8 cellular contexts compared by ENCODE assay signal in genomic region chr19:15223649-15224371, GRCh38. TPM values are rescaled to one million over a fixed set of nuclear protein-coding genes. Genes with fewer than 3 reads are reported as not detected.
DNase-seq lines count a peak whose midpoint lies in the region; ATAC-seq and TF ChIP-seq lines count a peak whose summit lies in the region.

No MANE protein-coding gene starts in this region.

- H3K36me3 ChIP-seq in SJCRH30 = no peaks in the 10 kb centered on the region

- H3K27ac ChIP-seq in SJCRH30 = no peak overlapping the region

- H3K4me1 Mint-ChIP-seq in progenitor cell of endocrine pancreas (ENCODE audit: low read depth) = peaks cover 10% of the 10 kb centered on the region

- H3K9me3 Mint-ChIP-seq in progenitor cell of endocrine pancreas (ENCODE audit: low read depth) = no peaks in the 10 kb centered on the region

- no peaks in the 10 kb centered on the region for H3K27me3 Mint-ChIP-seq in progenitor cell of endocrine pancreas

- ATAC-seq in GM18502 (IDR thresholded peaks at IDR 0.05; ENCODE audit: poor library complexity, unreplicated experiment) (peak; percentile 12), HG03139 (IDR thresholded peaks at IDR 0.05; ENCODE audit: unreplicated experiment) (no peak)

- H3K27me3 ChIP-seq in SJCRH30 = no peaks in the 10 kb centered on the region

- no peaks in the 10 kb centered on the region for H3K9me3 ChIP-seq in SJCRH30 (replicated peaks)

- H3K4me3 Mint-ChIP-seq in progenitor cell of endocrine pancreas (ENCODE audit: low read depth) = peak overlapping the region; percentile 78

- peak overlapping the region; percentile 87 for H3K27ac Mint-ChIP-seq in progenitor cell of endocrine pancreas

- H3K36me3 Mint-ChIP-seq in progenitor cell of endocrine pancreas (ENCODE audit: insufficient read depth) = peaks cover 3% of the 10 kb centered on the region

- H3K4me3 ChIP-seq in SJCRH30 = peak overlapping the region; percentile 58
- peak overlapping the region; percentile 70 for H3K4me3 ChIP-seq in fibroblast of mammary gland (ENCODE audit: control insufficient read depth, low read depth, low read length)

- peaks cover 6% of the 10 kb centered on the region; the same call in 1 of the 2 replicates for H3K4me1 ChIP-seq in SJCRH30

- no peak for DNase-seq in SJCRH30
- DNase-seq in fibroblast of mammary gland (ENCODE audit: low read depth) = peak; percentile 29
- no peak for DNase-seq in progenitor cell of endocrine pancreas (ENCODE audit: low spot score, unreplicated experiment)
- DNase-seq in KG1 (lab: John Stamatoyannopoulos, UW) = no peak
- no peak for DNase-seq in GM19240 (ENCODE audit: insufficient read length, low spot score)
- no peak for DNase-seq in SHP77 treated with DMSO at 0.1 percent for 48 hours (lab: John Stamatoyannopoulos, UW)

- TF ChIP-seq CTCF in fibroblast of mammary gland (conservative IDR thresholded peaks at IDR 0.05; ENCODE audit: control insufficient read depth, insufficient read depth, low read depth, low read length) (no peak), progenitor cell of endocrine pancreas (IDR thresholded peaks at IDR 0.05; ENCODE audit: unreplicated experiment) (no peak)

RNA-seq across cellular contexts. Expression of gene EPHX3, which starts 8.4 kb away (rescaled TPM):
- 0.18 TPM in 1 of 2 replicates, not detected in the other for total RNA-seq in SJCRH30 (2014; rRNA removed; shearing (Covaris generic))
- total RNA-seq in progenitor cell of endocrine pancreas = 7.1 and 7.8 TPM in 2 replicates

RNA-seq across cellular contexts. Expression of gene NOTCH3, which starts 23.0 kb away (rescaled TPM):
- total RNA-seq in SJCRH30 (2014; rRNA removed; shearing (Covaris generic)) = 43.7 and 48.2 TPM in 2 replicates
- 201 and 203 TPM in 2 replicates for total RNA-seq in progenitor cell of endocrine pancreas
